ENCODE assay signal across 8 cellular contexts in genomic region chr4:145732895-145733880, GRCh38. TPM values are rescaled to one million over a fixed set of nuclear protein-coding genes. Genes with fewer than 3 reads are reported as not detected.
DNase-seq lines count a peak whose midpoint lies in the region; ATAC-seq and TF ChIP-seq lines count a peak whose summit lies in the region.

No MANE protein-coding gene starts in this region.

- peaks cover 11% of the 10 kb centered on the region for H3K4me1 Mint-ChIP-seq in activated naive CD8-positive, alpha-beta T cell (ENCODE audit: low read depth)
- peaks cover 11% of the 10 kb centered on the region for H3K4me1 Mint-ChIP-seq in glutamatergic neuron (ENCODE audit: low read depth, unreplicated experiment)

- H3K36me3 Mint-ChIP-seq in activated naive CD8-positive, alpha-beta T cell, result no peaks in the 10 kb centered on the region
- H3K36me3 Mint-ChIP-seq in glutamatergic neuron (ENCODE audit: unreplicated experiment), result no peaks in the 10 kb centered on the region

- H3K27ac ChIP-seq in temporal lobe (ENCODE audit: low read depth, low read length), result peak overlapping the region; percentile 80

- TF ChIP-seq CTCF in glutamatergic neuron (IDR thresholded peaks at IDR 0.05; ENCODE audit: partially characterized antibody, unreplicated experiment), result no peak
- no peak for TF ChIP-seq CTCF in omental fat pad (IDR thresholded peaks at IDR 0.05)

- no peaks in the 10 kb centered on the region for H3K9me3 Mint-ChIP-seq in activated naive CD8-positive, alpha-beta T cell (ENCODE audit: low read depth)
- H3K9me3 Mint-ChIP-seq in glutamatergic neuron (ENCODE audit: unreplicated experiment), result peaks cover 2% of the 10 kb centered on the region

- H3K27me3 Mint-ChIP-seq in activated naive CD8-positive, alpha-beta T cell, result peaks cover 6% of the 10 kb centered on the region
- H3K27me3 Mint-ChIP-seq in glutamatergic neuron (ENCODE audit: unreplicated experiment), result peaks cover 2% of the 10 kb centered on the region

- CTCF ChIA-PET in HEK293T (lab: Yijun Ruan, JAX), result no interaction called here

- peak overlapping the region; percentile 81 for H3K4me3 Mint-ChIP-seq in activated naive CD8-positive, alpha-beta T cell
- peak overlapping the region; percentile 85 for H3K4me3 Mint-ChIP-seq in glutamatergic neuron (ENCODE audit: unreplicated experiment)

- peak overlapping the region; percentile 64 for H3K27ac Mint-ChIP-seq in activated naive CD8-positive, alpha-beta T cell
- peak overlapping the region; percentile 89 for H3K27ac Mint-ChIP-seq in glutamatergic neuron (ENCODE audit: unreplicated experiment)

- ATAC-seq in SK-N-SH treated with all-trans-retinoic acid at 6 μM for 48 hours (peak; percentile 74), omental fat pad (ENCODE audit: low FRiP score) (peak; percentile 89)

- POLR2A ChIA-PET in HEK293T (lab: Yijun Ruan, JAX), result interaction anchor here (0.6 to 1.2 kb wide), 8 partner anchors 19 to 729 kb away, joined by 3 to 7 read pairs (median 3); partner anchors contain the start of gene C4orf51

- DNase-seq in GM03348 (ENCODE audit: low spot score) (peak; percentile 97), HEK293T (ENCODE audit: extremely low spot score) (peak; percentile 93), NAMALWA (ENCODE audit: low spot score) (peak; percentile 64), glutamatergic neuron (peak; percentile 95), omental fat pad (ENCODE audit: low spot score) (peak; percentile 76)

TF ChIP-seq in HEK293T, 16 proteins besides CTCF, POLR2A, EP300 and RAD21:
- TF ChIP-seq NFRKB (IDR thresholded peaks at IDR 0.05) (no peak), L3MBTL2 (conservative IDR thresholded peaks at IDR 0.05) (peak; percentile 98)

TF ChIP-seq in SK-N-SH treated with all-trans-retinoic acid at 6 μM for 48 hours, 23 proteins besides CTCF, POLR2A, EP300 and RAD21:
- TF ChIP-seq ZFP30 (CRISPR knock-in tag; IDR thresholded peaks at IDR 0.05), result no peak
- TF ChIP-seq SNAI2 (CRISPR knock-in tag; IDR thresholded peaks at IDR 0.05), result no peak; the same call in 1 of the 2 replicates
- TF ChIP-seq POU6F1 (CRISPR knock-in tag; IDR thresholded peaks at IDR 0.05; ENCODE audit: borderline replicate concordance, low read depth), result 0 out of 2 replicates have a peak, but pooled peaks have one; percentile 53
- no peak for TF ChIP-seq RARB (CRISPR knock-in tag; IDR thresholded peaks at IDR 0.05)
- peak; percentile 53 for TF ChIP-seq ISL1 (CRISPR knock-in tag; IDR thresholded peaks at IDR 0.05)
- TF ChIP-seq BACH2 (CRISPR knock-in tag; IDR thresholded peaks at IDR 0.05; ENCODE audit: borderline replicate concordance), result no peak
- TF ChIP-seq ZNF8 (CRISPR knock-in tag; IDR thresholded peaks at IDR 0.05), result no peak
- TF ChIP-seq TSHZ2 (CRISPR knock-in tag; IDR thresholded peaks at IDR 0.05), result peak; percentile 82
- TF ChIP-seq ZC3H10 (CRISPR knock-in tag; IDR thresholded peaks at IDR 0.05), result 0 out of 2 replicates have a peak, but pooled peaks have one; percentile 46
- no peak for TF ChIP-seq ESRRG (CRISPR knock-in tag; IDR thresholded peaks at IDR 0.05)
- 0 out of 2 replicates have a peak, but pooled peaks have one; percentile 64 for TF ChIP-seq CREB5 (CRISPR knock-in tag; IDR thresholded peaks at IDR 0.05; ENCODE audit: low read depth)
- peak; percentile 93 for TF ChIP-seq TCF4 (CRISPR knock-in tag; IDR thresholded peaks at IDR 0.05; ENCODE audit: borderline replicate concordance)
- TF ChIP-seq CSDC2 (CRISPR knock-in tag; IDR thresholded peaks at IDR 0.05), result 0 out of 2 replicates have a peak, but pooled peaks have one; percentile 48
- TF ChIP-seq GLIS3 (CRISPR knock-in tag; IDR thresholded peaks at IDR 0.05), result peak; percentile 43; the same call in 1 of the 2 replicates

RNA-seq across cellular contexts. Expression of gene C4orf51, which starts 53.2 kb away (rescaled TPM):
- total RNA-seq in glutamatergic neuron (ENCODE audit: unreplicated experiment), result not detected
- total RNA-seq in omental fat pad, result not detected
- total RNA-seq in temporal lobe, result not detected

Comparison
In these comparisons a context has a peak if more than half of its experiments do, and no peak if none do; other contexts are left out.
1. Peak in every context shown above with its lines: DNase-seq, ATAC-seq and H3K27ac ChIP-seq.